In genomic region chr19:33395561-33396550, GRCh38 we compare ENCODE assay signal across 16 cellular contexts. TPM values are rescaled to one million over a fixed set of nuclear protein-coding genes. Genes with fewer than 3 reads are reported as not detected.
DNase-seq lines count a peak whose midpoint lies in the region; TF ChIP-seq lines count a peak whose summit lies in the region.
"Had no signal": no experiment of that assay in that cellular context is flagged by ENCODE, and none has a peak within 500 bp of the region (broad histone marks: within the 10 kb centered on the region; RNA-seq: fewer than 3 reads in every experiment).

No MANE protein-coding gene starts in this region.

- TF ChIP-seq CTCF in left ventricle myocardium inferior (IDR thresholded peaks at IDR 0.05; ENCODE audit: borderline replicate concordance) (no peak), prostate gland (IDR thresholded peaks at IDR 0.05) (no peak), mesothelial cell of epicardium (IDR thresholded peaks at IDR 0.05; ENCODE audit: unreplicated experiment) (no peak)

- no peaks in the 10 kb centered on the region for H3K36me3 Mint-ChIP-seq in mesothelial cell of epicardium
- H3K36me3 Mint-ChIP-seq: neural progenitor cell had no signal

- H3K9me3 ChIP-seq in BLaER1: no peaks in the 10 kb centered on the region
- no peaks in the 10 kb centered on the region for H3K9me3 ChIP-seq in left ventricle myocardium inferior (replicated peaks)
- H3K9me3 ChIP-seq in prostate gland: no peaks in the 10 kb centered on the region
- H3K9me3 ChIP-seq: HAP-1 had no signal

- no peak overlapping the region for H3K27ac Mint-ChIP-seq in mesothelial cell of epicardium
- H3K27ac Mint-ChIP-seq: activated naive CD8-positive, alpha-beta T cell treated with anti-CD3 and anti-CD28 coated beads, Interleukin-2, amount 50 U/mL, for 24 hours; neural progenitor cell had no signal

- TF ChIP-seq POLR2A in prostate gland (IDR thresholded peaks at IDR 0.05): no peak

- peaks cover 20% of the 10 kb centered on the region for H4K20me1 ChIP-seq in BLaER1

- no peaks in the 10 kb centered on the region for H3K9me3 Mint-ChIP-seq in mesothelial cell of epicardium
- H3K9me3 Mint-ChIP-seq: activated naive CD8-positive, alpha-beta T cell treated with anti-CD3 and anti-CD28 coated beads, Interleukin-2, amount 50 U/mL, for 24 hours; neural progenitor cell had no signal

- H3K4me1 Mint-ChIP-seq in mesothelial cell of epicardium: peaks cover 4% of the 10 kb centered on the region
- H3K4me1 Mint-ChIP-seq: activated naive CD8-positive, alpha-beta T cell treated with anti-CD3 and anti-CD28 coated beads, Interleukin-2, amount 50 U/mL, for 24 hours had no signal

- H3K36me3 ChIP-seq in BLaER1 (peaks cover 4% of the 10 kb centered on the region; the same call in 1 of the 2 replicates), left ventricle myocardium inferior (no peaks in the 10 kb centered on the region), prostate gland (no peaks in the 10 kb centered on the region)
- H3K36me3 ChIP-seq: HAP-1, neural progenitor cell had no signal

- H3K4me3 Mint-ChIP-seq in mesothelial cell of epicardium: no peak overlapping the region
- H3K4me3 Mint-ChIP-seq: activated naive CD8-positive, alpha-beta T cell treated with anti-CD3 and anti-CD28 coated beads, Interleukin-2, amount 50 U/mL, for 24 hours; neural progenitor cell had no signal

- no peak overlapping the region; the same call in 1 of the 2 replicates for H3K9ac ChIP-seq in BLaER1
- H3K9ac ChIP-seq: neural progenitor cell had no signal

- DNase-seq in NCI-H226: peak; percentile 50
- DNase-seq in left ventricle myocardium inferior: peak; percentile 59
- peak; percentile 39 for DNase-seq in prostate gland (ENCODE audit: low spot score)
- DNase-seq in DMS79 treated with DMSO at 0.1 percent for 48 hours (lab: John Stamatoyannopoulos, UW): no peak
- no peak for DNase-seq in mesothelial cell of epicardium (ENCODE audit: low spot score in 2 of 2, unreplicated experiment in 2 of 2)
- no peak for DNase-seq in NCI-H2081 (lab: John Stamatoyannopoulos, UW)
- DNase-seq in NCI-H1436 (lab: John Stamatoyannopoulos, UW): no peak
- DNase-seq: activated naive CD8-positive, alpha-beta T cell treated with anti-CD3 and anti-CD28 coated beads, Interleukin-2, amount 50 U/mL, for 24 hours; cortex of kidney; NCI-H1105; NCI-H524; RPMI8226; T1000 had no signal

- H3K27ac ChIP-seq in BLaER1 (peak overlapping the region; percentile 59; the same call in 1 of the 2 replicates), left ventricle myocardium inferior (replicated peaks) (peak overlapping the region; percentile 63), prostate gland (no peak overlapping the region)
- H3K27ac ChIP-seq: neural progenitor cell had no signal

- H3K27me3 ChIP-seq in BLaER1: no peaks in the 10 kb centered on the region
- H3K27me3 ChIP-seq in left ventricle myocardium inferior (ENCODE audit: low read depth): no peaks in the 10 kb centered on the region
- no peaks in the 10 kb centered on the region for H3K27me3 ChIP-seq in prostate gland (replicated peaks; ENCODE audit: insufficient read depth)
- H3K27me3 ChIP-seq: neural progenitor cell had no signal

- WGBS in prostate gland: 65% methylated on average over 29 of the region's 31 CpGs

- no peaks in the 10 kb centered on the region for H3K27me3 Mint-ChIP-seq in mesothelial cell of epicardium (ENCODE audit: low read depth)
- H3K27me3 Mint-ChIP-seq: activated naive CD8-positive, alpha-beta T cell treated with anti-CD3 and anti-CD28 coated beads, Interleukin-2, amount 50 U/mL, for 24 hours had no signal

- intact Hi-C loops in left ventricle myocardium inferior (cut with micrococcal nuclease) (no loop called here), prostate gland (cut with DNase I) (no loop called here)

- peak overlapping the region; percentile 85 for H3K4me2 ChIP-seq in BLaER1
- H3K4me2 ChIP-seq: neural progenitor cell had no signal

- no peak overlapping the region for H3K4me3 ChIP-seq in BLaER1
- H3K4me3 ChIP-seq in left ventricle myocardium inferior: no peak overlapping the region
- no peak overlapping the region for H3K4me3 ChIP-seq in prostate gland
- H3K4me3 ChIP-seq: HAP-1, neural progenitor cell had no signal

- H3K4me1 ChIP-seq in BLaER1: peaks cover 37% of the 10 kb centered on the region
- H3K4me1 ChIP-seq in left ventricle myocardium inferior: peaks cover 72% of the 10 kb centered on the region
- H3K4me1 ChIP-seq in prostate gland (replicated peaks): peaks cover 8% of the 10 kb centered on the region
- H3K4me1 ChIP-seq: neural progenitor cell had no signal

RNA-seq across cellular contexts. Expression of gene CEBPG, which starts 22.3 kb away (rescaled TPM):
- total RNA-seq in left ventricle myocardium inferior: 13.0 TPM
- 10 to 100 TPM; 15.7 to 19.7 TPM for total RNA-seq in prostate gland
- total RNA-seq in mesothelial cell of epicardium: 19.5 to 20.6 TPM (median 19.8 TPM) in 3 replicates

Comparison
In these comparisons a context has a peak if more than half of its experiments do, and no peak if none do; other contexts are left out.
1. H3K27ac ChIP-seq: peak in BLaER1 (single experiment) and left ventricle myocardium inferior (single experiment); none in prostate gland (0 of 2).
2. DNase-seq: peak in NCI-H226 (single experiment), left ventricle myocardium inferior (single experiment) and prostate gland (single experiment); none in DMS79 treated with DMSO at 0.1 percent for 48 hours (single experiment), mesothelial cell of epicardium (0 of 2), NCI-H2081 (0 of 2) and NCI-H1436 (single experiment).